8 cellular contexts compared by ENCODE assay signal in the genomic region with DNA sequence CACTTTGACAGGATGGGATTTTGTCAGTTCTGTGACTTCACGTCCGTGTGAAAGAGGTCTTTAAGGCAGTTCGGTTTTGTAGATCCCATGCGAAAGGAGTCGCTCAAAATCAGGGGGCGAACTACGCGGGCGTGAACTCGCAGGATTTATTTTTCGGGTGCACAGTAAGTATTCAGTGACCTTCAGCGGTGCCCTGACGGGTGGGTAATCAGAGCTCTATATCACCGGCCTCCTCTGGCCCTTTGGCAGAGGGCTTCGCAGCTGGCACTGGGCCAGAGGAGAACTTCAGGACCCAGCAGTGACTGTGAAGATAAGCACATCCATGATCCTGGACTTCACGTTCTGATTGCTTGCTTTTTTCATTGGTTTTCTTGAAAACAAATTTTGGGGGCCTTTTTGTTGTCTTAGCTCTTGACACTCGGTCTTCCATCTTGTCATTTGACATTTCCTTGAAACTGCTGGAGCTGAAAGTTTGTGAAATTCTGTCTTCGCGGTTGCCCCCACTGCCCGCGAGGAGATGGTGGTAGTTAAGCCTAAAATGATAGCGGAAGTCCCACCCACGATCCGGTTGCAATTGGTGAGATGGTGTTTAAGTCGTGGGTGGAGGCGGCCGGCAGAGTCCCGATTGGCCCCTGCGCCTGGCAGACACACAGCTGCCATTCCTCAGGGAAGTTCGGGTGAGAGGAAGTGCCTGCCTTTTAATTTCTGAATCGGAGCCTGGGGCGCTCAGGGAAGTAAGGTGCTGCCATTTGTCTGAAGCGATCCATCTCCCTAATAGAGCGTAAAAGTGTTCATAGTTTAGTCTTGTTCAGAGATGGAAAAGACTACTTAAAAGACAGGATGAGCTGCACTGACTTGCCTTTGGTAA. TPM values are rescaled to one million over a fixed set of nuclear protein-coding genes. Genes with fewer than 3 reads are reported as not detected.
DNase-seq lines count a peak whose midpoint lies in the region; ATAC-seq and TF ChIP-seq lines count a peak whose summit lies in the region.

A gene (minus strand): TSS at position 535 of the 868 bp plus-strand sequence. CDS start 872 bp downstream, outside the sequence.

- H3K27me3 ChIP-seq in DOHH2 (ENCODE audit: control insufficient read depth, low read length) (no peaks in the 10 kb centered on the region), GM23338 (ENCODE audit: insufficient read depth) (no peaks in the 10 kb centered on the region)

- H3K4me3 Mint-ChIP-seq in GM23338, result peak within 1 kb of the TSS; percentile 94
- H3K4me3 Mint-ChIP-seq in natural killer cell, result peak within 1 kb of the TSS; percentile 96

- TF ChIP-seq POLR2A in Raji (IDR thresholded peaks at IDR 0.05; ENCODE audit: insufficient read depth, low read depth, low read length), result peak; percentile 63

- H3K9me2 ChIP-seq in DOHH2 (replicated peaks; ENCODE audit: control insufficient read depth, low read length), result no peaks in the 10 kb centered on the region
- H3K9me2 ChIP-seq in GM23338 (ENCODE audit: insufficient read depth), result no peaks in the 10 kb centered on the region

- ATAC-seq in GM23338 (peak; percentile 79), natural killer cell (peak; percentile 73 to 89 (median 77))

- H3K27ac Mint-ChIP-seq in GM23338, result peak within 1 kb of the TSS; percentile 74
- peak within 1 kb of the TSS; percentile 94 to 96 for H3K27ac Mint-ChIP-seq in natural killer cell

- no peaks in the 10 kb centered on the region for H3K9me3 ChIP-seq in DOHH2 (ENCODE audit: control insufficient read depth, insufficient read depth, low read length)

- H3K4me1 ChIP-seq in DOHH2 (ENCODE audit: control insufficient read depth, low read length), result peaks cover 51% of the 10 kb centered on the region
- H3K4me1 ChIP-seq in GM23338 (ENCODE audit: insufficient read depth), result peaks cover 36% of the 10 kb centered on the region

- H3K36me3 Mint-ChIP-seq in GM23338 (ENCODE audit: low read depth) (peaks cover 39% of the 10 kb centered on the region), natural killer cell (no peaks in the 10 kb centered on the region)

- H3F3A ChIP-seq in DOHH2 (ENCODE audit: control insufficient read depth, insufficient read depth), result 0 out of 2 replicates have a peak, but pooled peaks cover 10% of the 10 kb centered on the region
- H3F3A ChIP-seq in GM23338 (replicated peaks; ENCODE audit: low read depth), result peaks cover 15% of the 10 kb centered on the region

- H3K4me1 Mint-ChIP-seq in GM23338 (peaks cover 41% of the 10 kb centered on the region), natural killer cell (peaks cover 51 to 55% of the 10 kb centered on the region in 2 donors)

- H3K36me3 ChIP-seq in DOHH2 (ENCODE audit: control insufficient read depth, low read length) (peaks cover 79% of the 10 kb centered on the region), GM23338 (ENCODE audit: insufficient read depth) (peaks cover under 1% of the 10 kb centered on the region; the same call in 1 of the 2 replicates)

- intact Hi-C loops in natural killer cell (cut with micrococcal nuclease), result loop anchor here (2.0 to 10.0 kb wide), 5 partner anchors 49 to 1272 kb away; a partner anchor contains a TSS

- H4K20me1 ChIP-seq in DOHH2 (ENCODE audit: control insufficient read depth, insufficient read depth, low read depth, low read length) (peaks cover 25% of the 10 kb centered on the region), GM23338 (replicated peaks; ENCODE audit: insufficient read depth) (peaks cover 15% of the 10 kb centered on the region)

- peak; percentile 92 for DNase-seq in GM23338 (ENCODE audit: low spot score)
- peak; percentile 88 for DNase-seq in LNCaP clone FGC (ENCODE audit: low read depth)
- DNase-seq in activated T-helper 9 cell treated with anti-CD3 and anti-CD28 coated beads, Interleukin-2, amount 50 U/mL, for 16 hours (ENCODE audit: low read depth), result peak; percentile 79
- DNase-seq in fibroblast of peridontal ligament (ENCODE audit: extremely low read depth), result peak; percentile 94
- peak; percentile 77 for DNase-seq in natural killer cell
- DNase-seq in stimulated activated naive CD4-positive, alpha-beta T cell treated with Interleukin-2 at 50 U/mL for 16 hours (lab: John Stamatoyannopoulos, UW), result peak; percentile 86

- H3K9me3 Mint-ChIP-seq in GM23338 (no peaks in the 10 kb centered on the region), natural killer cell (no peaks in the 10 kb centered on the region)

- H3K4me2 ChIP-seq in DOHH2 (ENCODE audit: low read length) (peak within 1 kb of the TSS; percentile 89), GM23338 (peak within 1 kb of the TSS; percentile 87)

- H3K4me3 ChIP-seq in DOHH2 (ENCODE audit: low read length), result peak within 1 kb of the TSS; percentile 85
- H3K4me3 ChIP-seq in GM23338, result peak within 1 kb of the TSS; percentile 94
- H3K4me3 ChIP-seq in LNCaP clone FGC (ENCODE audit: low read depth, low read length), result peak within 1 kb of the TSS; percentile 70

- H3K27ac ChIP-seq in DOHH2 (ENCODE audit: low read depth, low read length), result peak within 1 kb of the TSS; percentile 74
- no peak within 1 kb of the TSS for H3K27ac ChIP-seq in GM23338 (ENCODE audit: low read depth)

- TF ChIP-seq CTCF in DOHH2 (IDR thresholded peaks at IDR 0.05; ENCODE audit: low read depth, low read length, poor library complexity, severe bottlenecking), result no peak
- TF ChIP-seq CTCF in GM23338 (conservative IDR thresholded peaks at IDR 0.05; ENCODE audit: low read depth in 2 of 2), result no peak
- no peak for TF ChIP-seq CTCF in LNCaP clone FGC (IDR thresholded peaks at IDR 0.05; ENCODE audit: control insufficient read depth, extremely low read depth, insufficient read depth)
- TF ChIP-seq CTCF in natural killer cell (IDR thresholded peaks at IDR 0.05), result no peak

- H3K27me3 Mint-ChIP-seq in GM23338 (ENCODE audit: insufficient read depth, low read depth, poor library complexity) (peaks cover 12% of the 10 kb centered on the region), natural killer cell (ENCODE audit: low read depth in 2 of 2) (no peaks in the 10 kb centered on the region)

- H3K79me2 ChIP-seq in DOHH2 (ENCODE audit: control insufficient read depth, low read length), result peaks cover 90% of the 10 kb centered on the region
- H3K79me2 ChIP-seq in GM23338 (replicated peaks; ENCODE audit: insufficient read depth), result peaks cover 80% of the 10 kb centered on the region

- H2AFZ ChIP-seq in GM23338, result no peak within 1 kb of the TSS; the same call in 1 of the 2 replicates

TF ChIP-seq in GM23338, 12 proteins besides CTCF, POLR2A, EP300 and RAD21:
- TF ChIP-seq POLR2AphosphoS5 (IDR thresholded peaks at IDR 0.05; ENCODE audit: low read depth) (peak; percentile 66), CREB1 (CRISPR knock-in tag; IDR thresholded peaks at IDR 0.05; ENCODE audit: low read depth) (no peak)

RNA-seq across cellular contexts. Expression of the gene that starts here (rescaled TPM):
- total RNA-seq in GM23338 (2014; rRNA removed; shearing (Covaris generic)), result 38.1 and 40.4 TPM in 2 replicates
- 27.5 and 31.5 TPM in 2 replicates for polyA plus RNA-seq in GM23338 (2016; fragmentation: Nextera tagmentation; extraction: Ambion mirVana)
- 10 to 100 TPM; 36.7 to 49.7 (median 45.3) TPM for total RNA-seq in natural killer cell
